ENCODE assay signal across 20 cellular contexts in genomic region chr17:45745843-45746494, GRCh38. TPM values are rescaled to one million over a fixed set of nuclear protein-coding genes. Genes with fewer than 3 reads are reported as not detected.
DNase-seq lines count a peak whose midpoint lies in the region; ATAC-seq and TF ChIP-seq lines count a peak whose summit lies in the region.
"Had no signal": no experiment of that assay in that cellular context is flagged by ENCODE, and none has a peak within 500 bp of the region (broad histone marks: within the 10 kb centered on the region; RNA-seq: fewer than 3 reads in every experiment).

No MANE protein-coding gene starts in this region.

- TF ChIP-seq POLR2A in adrenal gland (IDR thresholded peaks at IDR 0.05), result no peak

- no peaks in the 10 kb centered on the region for H3K9me3 Mint-ChIP-seq in WTC11
- H3K9me3 Mint-ChIP-seq: CD8-positive, alpha-beta memory T cell had no signal

- H3K27me3 Mint-ChIP-seq in WTC11 (ENCODE audit: low read depth), result peaks cover 96% of the 10 kb centered on the region

- H3K27ac ChIP-seq in smooth muscle cell (ENCODE audit: low read depth) (no peak overlapping the region), adrenal gland (no peak overlapping the region)
- H3K27ac ChIP-seq: BLaER1 had no signal

- POLR2A ChIA-PET in WTC11 (lab: Charles Lee), result no interaction called here

- H3K4me1 ChIP-seq in smooth muscle cell (ENCODE audit: low read depth) (peaks cover 3% of the 10 kb centered on the region), adrenal gland (replicated peaks in 1 of 2) (no peaks in the 10 kb centered on the region)

- no peak overlapping the region for H3K4me3 Mint-ChIP-seq in WTC11
- H3K4me3 Mint-ChIP-seq: CD8-positive, alpha-beta memory T cell had no signal

- DNase-seq in cardiac septum (ENCODE audit: low spot score) (peak; percentile 58), Right ventricle myocardium superior (no peak), WTC11 (ENCODE audit: low spot score) (no peak), kidney tubule cell (ENCODE audit: low spot score) (peak; percentile 40), smooth muscle cell (lab: John Stamatoyannopoulos, UW; ENCODE audit: unreplicated experiment) (no peak), adrenal gland (no peak), GM13977 (ENCODE audit: low spot score) (no peak)
- no peak for DNase-seq in stimulated activated CD4-positive, alpha-beta T cell treated with anti-CD3 and anti-CD28 coated beads, Interleukin-4, amount 100 ng/mL, for 24 hours
- DNase-seq: CD8-positive, alpha-beta memory T cell; GDM1; GOT3; NCI-H1417 treated with DMSO at 0.1 percent for 48 hours; NCI-H1930; NCI-H2171; NCI-H774 had no signal

- peaks cover 8% of the 10 kb centered on the region for H3K4me1 Mint-ChIP-seq in WTC11
- H3K4me1 Mint-ChIP-seq: CD8-positive, alpha-beta memory T cell had no signal

- no peak overlapping the region for H3K9ac ChIP-seq in smooth muscle cell (ENCODE audit: low read depth)
- H3K9ac ChIP-seq: BLaER1 had no signal

- H3F3A ChIP-seq in smooth muscle cell (ENCODE audit: low read depth), result peaks cover 6% of the 10 kb centered on the region

- 63% methylated on average over 7 of the region's 7 CpGs for WGBS in smooth muscle cell (ENCODE audit: low lambda C conversion rate)
- 38 to 61% (median 57%) methylated on average over 4 to 7 of the region's 7 CpGs for WGBS in adrenal gland, 4 donors

- CTCF ChIA-PET in WTC11 (lab: Charles Lee), result interaction anchor here (0.6 to 2.1 kb wide), 10 partner anchors 12 to 225 kb away, joined by 3 to 15 read pairs (median 4); partner anchors contain the start of gene CRHR1

- H3K9me3 ChIP-seq in smooth muscle cell (replicated peaks; ENCODE audit: low read depth) (no peaks in the 10 kb centered on the region), adrenal gland (replicated peaks in 1 of 3) (no peaks in the 10 kb centered on the region)
- H3K9me3 ChIP-seq: BLaER1 had no signal

- in situ Hi-C loops in GM13977 (cut with MboI; ENCODE audit: low pct_unique_long_range_greater_than_20kb, low sequenced_read_pairs, unreplicated experiment), result no loop called here

- H3K36me3 ChIP-seq in smooth muscle cell (ENCODE audit: low read depth) (no peaks in the 10 kb centered on the region), adrenal gland (replicated peaks in 1 of 2) (no peaks in the 10 kb centered on the region)
- H3K36me3 ChIP-seq: BLaER1 had no signal

- peaks cover 6% of the 10 kb centered on the region for H4K20me1 ChIP-seq in smooth muscle cell (ENCODE audit: low read depth)
- H4K20me1 ChIP-seq: BLaER1 had no signal

- intact Hi-C loops in cardiac septum (cut with DNase I) (no loop called here), Right ventricle myocardium superior (cut with DNase I) (no loop called here), adrenal gland (cut with DNase I) (no loop called here)

- peaks cover 40% of the 10 kb centered on the region for H3K27me3 ChIP-seq in smooth muscle cell (ENCODE audit: low read depth)
- H3K27me3 ChIP-seq in adrenal gland, result peaks cover 6% of the 10 kb centered on the region

- no peak overlapping the region for H3K4me3 ChIP-seq in smooth muscle cell
- no peak overlapping the region for H3K4me3 ChIP-seq in adrenal gland
- H3K4me3 ChIP-seq: BLaER1, GM12878, K562 had no signal

- no peaks in the 10 kb centered on the region for H3K36me3 Mint-ChIP-seq in WTC11
- H3K36me3 Mint-ChIP-seq: CD8-positive, alpha-beta memory T cell had no signal

- no peak overlapping the region for H2AFZ ChIP-seq in smooth muscle cell (ENCODE audit: low read depth)

- peak overlapping the region; percentile 14 for H3K4me2 ChIP-seq in smooth muscle cell
- H3K4me2 ChIP-seq: BLaER1 had no signal

- TF ChIP-seq CTCF in WTC11 (IDR thresholded peaks at IDR 0.05) (no peak), smooth muscle cell (IDR thresholded peaks at IDR 0.05; ENCODE audit: borderline replicate concordance, insufficient read depth, poor library complexity, severe bottlenecking) (no peak), adrenal gland (IDR thresholded peaks at IDR 0.05) (no peak), GM13977 (IDR thresholded peaks at IDR 0.05; ENCODE audit: extremely low read depth, insufficient read depth, missing control alignments) (no peak)

- ATAC-seq in Right ventricle myocardium superior (ENCODE audit: poor library complexity) (no peak), WTC11 (peak; percentile 68)
- ATAC-seq: GM12878, K562 had no signal

- no peak overlapping the region for H3K27ac Mint-ChIP-seq in WTC11
- H3K27ac Mint-ChIP-seq: CD8-positive, alpha-beta memory T cell had no signal

- no peaks in the 10 kb centered on the region for H3K79me2 ChIP-seq in smooth muscle cell (ENCODE audit: low read depth)

TF ChIP-seq in WTC11, 78 proteins besides CTCF, POLR2A, EP300 and RAD21:
- TF ChIP-seq GRHL2 (CRISPR knock-in tag; IDR thresholded peaks at IDR 0.05; ENCODE audit: insufficient replicate concordance, severe bottlenecking), result no peak
- no peak for TF ChIP-seq CDX4 (CRISPR knock-in tag; IDR thresholded peaks at IDR 0.05; ENCODE audit: borderline replicate concordance)
- TF ChIP-seq FOXP4 (CRISPR knock-in tag; IDR thresholded peaks at IDR 0.05), result no peak
- no peak for TF ChIP-seq OVOL2 (CRISPR knock-in tag; IDR thresholded peaks at IDR 0.05; ENCODE audit: borderline replicate concordance)
- TF ChIP-seq CREB1 (CRISPR knock-in tag; IDR thresholded peaks at IDR 0.05), result no peak
- no peak for TF ChIP-seq NR1H2 (CRISPR knock-in tag; IDR thresholded peaks at IDR 0.05)
- no peak for TF ChIP-seq RORB (CRISPR knock-in tag; IDR thresholded peaks at IDR 0.05)
- TF ChIP-seq TP53 (CRISPR knock-in tag; IDR thresholded peaks at IDR 0.05), result no peak
- no peak for TF ChIP-seq ATF2 (CRISPR knock-in tag; IDR thresholded peaks at IDR 0.05; ENCODE audit: borderline replicate concordance, low read depth)
- TF ChIP-seq ZNF121 (CRISPR knock-in tag; IDR thresholded peaks at IDR 0.05), result no peak

RNA-seq across cellular contexts. Expression of gene CRHR1, which starts 38.2 kb away (rescaled TPM):
- total RNA-seq in cardiac septum (not detected), Right ventricle myocardium superior (not detected), WTC11 (2021) (0.92 to 1.6 TPM (median 1.5 TPM) in 3 replicates), smooth muscle cell (0.09 TPM in 1 of 2 replicates, not detected in the other), adrenal gland (under 1 TPM in 1 of 8 donors, not detected in 7; 0.27 TPM)
- polyA plus RNA-seq in smooth muscle cell (not detected in 2 replicates), adrenal gland (not detected)
- total RNA-seq: CD8-positive, alpha-beta memory T cell; HT1080; K562; NCI-H460 had no signal
- polyA plus RNA-seq: CD8-positive, alpha-beta memory T cell; GM12878 had no signal

Comparison
In these comparisons a context has a peak if more than half of its experiments do, and no peak if none do; other contexts are left out.
1. DNase-seq: peak in cardiac septum (single experiment) and kidney tubule cell (single experiment); none in Right ventricle myocardium superior (single experiment), WTC11 (single experiment), smooth muscle cell (single experiment), adrenal gland (0 of 7), stimulated activated CD4-positive, alpha-beta T cell treated with anti-CD3 and anti-CD28 coated beads, Interleukin-4, amount 100 ng/mL, for 24 hours (single experiment) and GM13977 (single experiment).